Comparison of ENCODE assay signal across 12 cellular contexts in the genomic region with DNA sequence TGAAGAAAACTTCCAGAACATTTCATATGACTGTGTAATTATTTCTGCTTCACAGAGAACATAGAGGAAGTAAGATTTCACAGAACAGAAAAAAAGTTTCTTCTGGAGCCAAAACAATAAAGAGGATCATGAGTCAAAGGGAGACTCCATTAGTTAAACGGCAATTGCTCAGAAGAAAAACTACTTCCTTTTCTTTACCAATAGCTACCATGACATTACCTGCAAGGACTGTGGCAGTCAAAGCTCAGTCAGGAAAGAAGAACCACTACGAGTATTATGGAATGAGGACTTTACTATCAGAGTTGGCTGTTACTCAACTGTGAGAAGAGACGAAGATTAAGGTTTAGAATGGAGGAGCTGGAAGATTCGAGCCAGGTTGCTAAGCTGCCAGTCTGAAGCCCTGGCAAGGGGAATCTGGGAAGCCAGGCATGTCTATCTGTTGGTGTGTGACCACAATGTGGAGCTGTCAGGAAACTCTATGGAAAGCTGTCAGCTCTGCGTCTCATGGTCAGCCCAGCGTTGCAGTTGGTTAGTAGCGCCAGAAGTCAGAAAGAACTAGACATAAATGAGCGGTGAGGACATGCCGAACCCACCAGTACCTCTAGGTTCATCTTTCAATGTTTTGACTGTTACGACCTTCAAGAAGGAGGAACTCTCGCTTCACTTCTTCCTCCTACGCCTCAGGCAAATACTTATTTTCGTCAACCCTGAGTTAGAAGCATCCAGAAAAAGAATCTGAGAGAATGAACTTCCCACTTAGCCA.
DNase-seq lines count a peak whose midpoint lies in the region; ATAC-seq and TF ChIP-seq lines count a peak whose summit lies in the region.
"Had no signal": no experiment of that assay in that cellular context is flagged by ENCODE, and none has a peak within 500 bp of the region (broad histone marks: within the 10 kb centered on the region; RNA-seq: fewer than 3 reads in every experiment).

No MANE protein-coding gene starts in this region.

- H3K4me1 Mint-ChIP-seq in activated naive CD4-positive, alpha-beta T cell treated with anti-CD3 and anti-CD28 coated beads for 36 hours (ENCODE audit: low read depth): no peaks in the 10 kb centered on the region
- H3K4me1 Mint-ChIP-seq: immature natural killer cell had no signal

- no peaks in the 10 kb centered on the region for H3K36me3 ChIP-seq in mammary epithelial cell (ENCODE audit: insufficient read depth, low read length)

- H3K4me3 Mint-ChIP-seq in activated naive CD4-positive, alpha-beta T cell treated with anti-CD3 and anti-CD28 coated beads for 36 hours: no peak overlapping the region
- H3K4me3 Mint-ChIP-seq: activated T-cell treated with anti-CD3 and anti-CD28 coated beads, Interleukin-2, amount 50 U/mL, for 72 hours had no signal

- no peak overlapping the region for H3K27ac ChIP-seq in mammary epithelial cell (ENCODE audit: insufficient read depth, low read depth, low read length)

- H3K4me2 ChIP-seq in mammary epithelial cell (ENCODE audit: insufficient read depth, low read depth, low read length): no peak overlapping the region

- no peaks in the 10 kb centered on the region for H3K9me3 ChIP-seq in mammary epithelial cell (replicated peaks; ENCODE audit: insufficient read depth, low read length)

- no peaks in the 10 kb centered on the region for H4K20me1 ChIP-seq in mammary epithelial cell (ENCODE audit: insufficient read depth, low read length)

- intact Hi-C loops in mammary epithelial cell (cut with micrococcal nuclease): no loop called here
- intact Hi-C loops in activated naive CD4-positive, alpha-beta T cell treated with anti-CD3 and anti-CD28 coated beads for 36 hours (cut with micrococcal nuclease): no loop called here

- H3K79me2 ChIP-seq in mammary epithelial cell (ENCODE audit: insufficient read depth, low read length): no peaks in the 10 kb centered on the region

- H3K9me3 Mint-ChIP-seq in activated naive CD4-positive, alpha-beta T cell treated with anti-CD3 and anti-CD28 coated beads for 36 hours: peaks cover 3% of the 10 kb centered on the region

- ATAC-seq in HG02763 (IDR thresholded peaks at IDR 0.05; ENCODE audit: unreplicated experiment): peak; percentile 74
- ATAC-seq: activated T-cell treated with anti-CD3 and anti-CD28 coated beads, Interleukin-2, amount 50 U/mL, for 72 hours had no signal

- no peak overlapping the region for H3K9ac ChIP-seq in mammary epithelial cell (ENCODE audit: insufficient read depth, low read length)

- in situ Hi-C loops in KBM-7 (cut with MboI; ENCODE audit: low pct_unique_long_range_greater_than_20kb, low sequenced_read_pairs): no loop called here
- in situ Hi-C loops in mammary epithelial cell (cut with MboI; ENCODE audit: low sequenced_read_pairs in 2 of 2): no loop called here

- dilution Hi-C loops in mammary epithelial cell (cut with HindIII; ENCODE audit: low sequenced_read_pairs): no loop called here

- no peaks in the 10 kb centered on the region for H3K36me3 Mint-ChIP-seq in activated naive CD4-positive, alpha-beta T cell treated with anti-CD3 and anti-CD28 coated beads for 36 hours (ENCODE audit: low read depth)
- H3K36me3 Mint-ChIP-seq: immature natural killer cell had no signal

- DNase-seq in NOMO-1 treated with DMSO at 0.1 percent for 48 hours (lab: John Stamatoyannopoulos, UW; ENCODE audit: unreplicated experiment) (peak; percentile 34), NOMO-1 treated with dmso at 0.1 percent for 144 hours (lab: John Stamatoyannopoulos, UW; ENCODE audit: unreplicated experiment) (no peak), KBM-7 (peak; percentile 16), renal cortical epithelial cell (ENCODE audit: low read depth) (peak; percentile 58), mammary epithelial cell (no peak), hippocampal formation (lab: John Stamatoyannopoulos, UW) (no peak)
- no peak for DNase-seq in activated naive CD4-positive, alpha-beta T cell treated with anti-CD3 and anti-CD28 coated beads for 36 hours
- DNase-seq: 8988T; activated T-cell treated with anti-CD3 and anti-CD28 coated beads, Interleukin-2, amount 50 U/mL, for 72 hours; immature natural killer cell; SIG-M5 had no signal

- no peaks in the 10 kb centered on the region for H3K27me3 ChIP-seq in mammary epithelial cell (ENCODE audit: insufficient read depth, low read length)

- H2AFZ ChIP-seq in mammary epithelial cell (ENCODE audit: low read depth, low read length): no peak overlapping the region

- H3K4me3 ChIP-seq in mammary epithelial cell (replicated peaks in 1 of 3; ENCODE audit: insufficient read depth in 1 of 3, low read depth in 2 of 3, low read length in 3 of 3): no peak overlapping the region

- WGBS in mammary epithelial cell (ENCODE audit: low coverage, missing lambda C conversion rate): 85% methylated on average over 13 of the region's 13 CpGs

- no peaks in the 10 kb centered on the region for H3K4me1 ChIP-seq in mammary epithelial cell (ENCODE audit: insufficient read depth, low read length)

- no peaks in the 10 kb centered on the region for H3K27me3 Mint-ChIP-seq in activated naive CD4-positive, alpha-beta T cell treated with anti-CD3 and anti-CD28 coated beads for 36 hours (ENCODE audit: low read depth)

- TF ChIP-seq CTCF in mammary epithelial cell (conservative IDR thresholded peaks at IDR 0.05 in 1 of 2, IDR thresholded peaks at IDR 0.05 in 1 of 2; ENCODE audit: extremely low read depth in 1 of 2, insufficient read depth in 1 of 2, low read depth in 1 of 2, low read length in 2 of 2): no peak

- CTCF ChIA-PET in mammary epithelial cell (lab: Charles Lee; ENCODE audit: low non-redundant PET): interaction anchor here (0.7 kb wide), 1 partner anchor 32 kb away, joined by 4 read pairs; no protein-coding TSS in a partner anchor
- CTCF ChIA-PET in activated naive CD4-positive, alpha-beta T cell treated with anti-CD3 and anti-CD28 coated beads for 36 hours (lab: Charles Lee): no interaction called here

- no TSS peak for BruUV-seq in mammary epithelial cell (replicated peaks; lab: Mats Ljungman, UMichigan)

- H3K27ac Mint-ChIP-seq in activated naive CD4-positive, alpha-beta T cell treated with anti-CD3 and anti-CD28 coated beads for 36 hours: no peak overlapping the region
- H3K27ac Mint-ChIP-seq: activated T-cell treated with anti-CD3 and anti-CD28 coated beads, Interleukin-2, amount 50 U/mL, for 72 hours; immature natural killer cell had no signal

Comparison
In these comparisons a context has a peak if more than half of its experiments do, and no peak if none do; other contexts are left out.
1. DNase-seq: peak in NOMO-1 treated with DMSO at 0.1 percent for 48 hours (single experiment), KBM-7 (single experiment) and renal cortical epithelial cell (single experiment); none in NOMO-1 treated with dmso at 0.1 percent for 144 hours (single experiment), mammary epithelial cell (single experiment), hippocampal formation (0 of 2) and activated naive CD4-positive, alpha-beta T cell treated with anti-CD3 and anti-CD28 coated beads for 36 hours (single experiment).